Comparison of ENCODE assay signal across 1 cellular context in the genomic region with DNA sequence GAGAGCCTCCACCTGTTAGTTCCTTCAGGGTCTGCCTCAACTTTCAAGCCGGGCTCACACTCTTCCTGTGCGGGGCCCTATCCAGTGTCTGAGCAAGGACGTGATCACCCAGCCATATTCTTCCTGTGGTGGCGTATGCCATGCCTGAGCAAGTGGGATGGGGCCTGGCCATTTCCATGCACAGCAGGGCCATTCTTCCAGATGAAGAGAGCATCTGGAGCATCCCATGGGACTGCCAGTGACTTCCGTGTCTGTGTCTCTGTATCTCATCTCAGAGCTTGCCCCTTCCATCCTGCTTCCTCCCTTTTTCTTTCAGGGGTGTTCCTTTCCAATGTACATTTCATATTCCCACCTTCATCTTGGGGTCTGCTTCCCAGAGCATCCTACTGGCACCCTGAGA.
TF ChIP-seq lines count a peak whose summit lies in the region.

No MANE protein-coding gene starts in this region.

TF ChIP-seq in IMR-90, 13 proteins besides CTCF, POLR2A, EP300 and RAD21:
- TF ChIP-seq BHLHE40 (IDR thresholded peaks at IDR 0.05; ENCODE audit: low read depth, low read length): no peak
- no peak for TF ChIP-seq CHD1 (IDR thresholded peaks at IDR 0.05; ENCODE audit: low read depth, low read length)
- TF ChIP-seq, protein P1, sequence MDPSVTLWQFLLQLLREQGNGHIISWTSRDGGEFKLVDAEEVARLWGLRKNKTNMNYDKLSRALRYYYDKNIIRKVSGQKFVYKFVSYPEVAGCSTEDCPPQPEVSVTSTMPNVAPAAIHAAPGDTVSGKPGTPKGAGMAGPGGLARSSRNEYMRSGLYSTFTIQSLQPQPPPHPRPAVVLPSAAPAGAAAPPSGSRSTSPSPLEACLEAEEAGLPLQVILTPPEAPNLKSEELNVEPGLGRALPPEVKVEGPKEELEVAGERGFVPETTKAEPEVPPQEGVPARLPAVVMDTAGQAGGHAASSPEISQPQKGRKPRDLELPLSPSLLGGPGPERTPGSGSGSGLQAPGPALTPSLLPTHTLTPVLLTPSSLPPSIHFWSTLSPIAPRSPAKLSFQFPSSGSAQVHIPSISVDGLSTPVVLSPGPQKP (IDR thresholded peaks at IDR 0.05; ENCODE audit: borderline replicate concordance, low read depth, low read length): no peak
- no peak for TF ChIP-seq USF2 (IDR thresholded peaks at IDR 0.05; ENCODE audit: low read depth, low read length)
- TF ChIP-seq MXI1 (IDR thresholded peaks at IDR 0.05; ENCODE audit: borderline replicate concordance, low read depth, low read length): no peak
- TF ChIP-seq NFE2L2 (IDR thresholded peaks at IDR 0.05; ENCODE audit: low read depth, low read length): no peak
- TF ChIP-seq RFX5 (IDR thresholded peaks at IDR 0.05; ENCODE audit: low read depth, low read length): no peak
- no peak for TF ChIP-seq MAFK (IDR thresholded peaks at IDR 0.05; ENCODE audit: low read depth, low read length)
- no peak for TF ChIP-seq CEBPB (IDR thresholded peaks at IDR 0.05; ENCODE audit: low read depth, low read length)
- no peak for TF ChIP-seq RCOR1 (IDR thresholded peaks at IDR 0.05; ENCODE audit: insufficient replicate concordance, low read length)
